ENCODE assay signal across 8 cellular contexts in genomic region chr1:113758631-113759340, GRCh38. TPM values are rescaled to one million over a fixed set of nuclear protein-coding genes. Genes with fewer than 3 reads are reported as not detected.
DNase-seq lines count a peak whose midpoint lies in the region; ATAC-seq and TF ChIP-seq lines count a peak whose summit lies in the region.

No MANE protein-coding gene starts in this region.

- peak overlapping the region; percentile 63 for H2AFZ ChIP-seq in neural progenitor cell (replicated peaks)

- no peaks in the 10 kb centered on the region for H3K9me3 ChIP-seq in neural progenitor cell (ENCODE audit: low read depth)

- H3K9me3 Mint-ChIP-seq in neural progenitor cell = no peaks in the 10 kb centered on the region

- in situ Hi-C loops in Caki2 (cut with HindIII; ENCODE audit: low pct_unique_long_range_greater_than_20kb, low sequenced_read_pairs) = no loop called here

- peak; percentile 72 for DNase-seq in Caki2 (ENCODE audit: low read depth)
- DNase-seq in RPMI8226 = peak; percentile 68
- peak; percentile 48 for DNase-seq in activated gamma-delta T cell (lab: John Stamatoyannopoulos, UW)
- peak; percentile 7 to 17 for DNase-seq in foreskin keratinocyte
- peak; percentile 94 for DNase-seq in neural progenitor cell (ENCODE audit: low spot score)
- DNase-seq in superior temporal gyrus (ENCODE audit: extremely low spot score) = peak; percentile 53

- H3K27me3 ChIP-seq in foreskin keratinocyte = no peaks in the 10 kb centered on the region
- H3K27me3 ChIP-seq in neural progenitor cell = no peaks in the 10 kb centered on the region

- H3K4me3 Mint-ChIP-seq in neural progenitor cell = peak overlapping the region; percentile 96

- peaks cover 52% of the 10 kb centered on the region for H3K4me1 Mint-ChIP-seq in neural progenitor cell

- TF ChIP-seq CTCF in foreskin keratinocyte (conservative IDR thresholded peaks at IDR 0.05) (no peak), neural progenitor cell (IDR thresholded peaks at IDR 0.05) (no peak)

- H3K4me2 ChIP-seq in neural progenitor cell = peak overlapping the region; percentile 88

- H3K27ac ChIP-seq in foreskin keratinocyte = peak overlapping the region; percentile 59
- H3K27ac ChIP-seq in neural progenitor cell = peak overlapping the region; percentile 90

- H3K27me3 Mint-ChIP-seq in neural progenitor cell (ENCODE audit: insufficient read depth, low read depth) = no peaks in the 10 kb centered on the region

- peaks cover 50% of the 10 kb centered on the region for H3K79me2 ChIP-seq in neural progenitor cell (ENCODE audit: low read depth)

- H3F3A ChIP-seq in neural progenitor cell (ENCODE audit: low read depth) = peaks cover 41% of the 10 kb centered on the region

- H3K36me3 ChIP-seq in neural progenitor cell = no peaks in the 10 kb centered on the region

- ATAC-seq in GM19463 (IDR thresholded peaks at IDR 0.05; ENCODE audit: unreplicated experiment) = peak; percentile 47
- peak; percentile 52 for ATAC-seq in HG03565 (IDR thresholded peaks at IDR 0.05; ENCODE audit: unreplicated experiment)
- peak; percentile 63 for ATAC-seq in foreskin keratinocyte

- peaks cover under 1% of the 10 kb centered on the region for H4K20me1 ChIP-seq in neural progenitor cell (ENCODE audit: low read depth)

- H3K4me3 ChIP-seq in neural progenitor cell = peak overlapping the region; percentile 83

- peak overlapping the region; percentile 96 for H3K27ac Mint-ChIP-seq in neural progenitor cell

- H3K36me3 Mint-ChIP-seq in neural progenitor cell = peaks cover 22% of the 10 kb centered on the region

- H3K4me1 ChIP-seq in foreskin keratinocyte = no peaks in the 10 kb centered on the region
- H3K4me1 ChIP-seq in neural progenitor cell = peaks cover 29% of the 10 kb centered on the region

- peak overlapping the region; percentile 35 for H3K9ac ChIP-seq in neural progenitor cell

RNA-seq across cellular contexts. Expression of gene PHTF1, which starts 0.5 kb away (rescaled TPM):
- 13.3 and 21.2 TPM in 2 replicates for total RNA-seq in Caki2 (2014; rRNA removed; shearing (Covaris generic); ENCODE audit: low replicate concordance)
- total RNA-seq in foreskin keratinocyte (12.0 and 13.5 TPM in 2 replicates), neural progenitor cell (ENCODE audit: low replicate concordance) (50.7 and 76.8 TPM in 2 replicates)
- polyA plus RNA-seq in foreskin keratinocyte = 5.9 and 6.3 TPM in 2 replicates

RNA-seq across cellular contexts. Expression of gene RSBN1, which starts 53.5 kb away (rescaled TPM):
- 6.1 and 9.9 TPM in 2 replicates for total RNA-seq in Caki2 (2014; rRNA removed; shearing (Covaris generic); ENCODE audit: low replicate concordance)
- total RNA-seq in foreskin keratinocyte (11.7 and 12.3 TPM in 2 replicates), neural progenitor cell (ENCODE audit: low replicate concordance) (30.2 and 40.1 TPM in 2 replicates)
- polyA plus RNA-seq in foreskin keratinocyte = 2.0 and 2.5 TPM in 2 replicates

Comparison
In these comparisons a context has a peak if more than half of its experiments do, and no peak if none do; other contexts are left out.
1. Peak in every context shown above with its lines: DNase-seq, ATAC-seq, H3K4me3 ChIP-seq and H3K27ac ChIP-seq.
2. DNase-seq: peak in every context shown above with its lines; median percentile 94 in neural progenitor cell; 72 in Caki2; 68 in RPMI8226; 53 in superior temporal gyrus; 48 in activated gamma-delta T cell; 12 in foreskin keratinocyte.